11 cellular contexts compared by ENCODE assay signal in genomic region chr19:4389511-4390016, GRCh38. TPM values are rescaled to one million over a fixed set of nuclear protein-coding genes. Genes with fewer than 3 reads are reported as not detected.
DNase-seq lines count a peak whose midpoint lies in the region; TF ChIP-seq lines count a peak whose summit lies in the region.
"Had no signal": no experiment of that assay in that cellular context is flagged by ENCODE, and none has a peak within 500 bp of the region (broad histone marks: within the 10 kb centered on the region; RNA-seq: fewer than 3 reads in every experiment).

No MANE protein-coding gene starts in this region.

- H2BK5ac ChIP-seq in mesenchymal stem cell (ENCODE audit: low read depth, low read length, poor library complexity, severe bottlenecking), result no peak overlapping the region

- peak overlapping the region; percentile 6 for H2AK5ac ChIP-seq in mesenchymal stem cell (ENCODE audit: low read length, severe bottlenecking)

- peak overlapping the region; percentile 18 to 45 for H3K4ac ChIP-seq in mesenchymal stem cell (ENCODE audit: low read depth in 1 of 2, low read length in 2 of 2)

- no peak overlapping the region for H3K4me3 ChIP-seq in HL-60 (replicated peaks; ENCODE audit: insufficient read depth, low read length)
- H3K4me3 ChIP-seq in mesenchymal stem cell (ENCODE audit: insufficient read depth in 1 of 2, low read depth in 1 of 2, low read length in 2 of 2), result peak overlapping the region in 1 of 2 experiments; percentile 62
- peak overlapping the region in 1 of 2 donors; percentile 55 for H3K4me3 ChIP-seq in stomach smooth muscle (ENCODE audit: low read length in 2 of 2)

- H2BK15ac ChIP-seq in mesenchymal stem cell (ENCODE audit: low read depth, poor library complexity, severe bottlenecking), result no peak overlapping the region

- H3K9me3 ChIP-seq in mesenchymal stem cell (ENCODE audit: control insufficient read depth, low read length) (no peaks in the 10 kb centered on the region), stomach smooth muscle (ENCODE audit: control insufficient read depth in 2 of 2, low read length in 2 of 2) (no peaks in the 10 kb centered on the region)

- H2AFZ ChIP-seq in mesenchymal stem cell (ENCODE audit: low read depth, low read length), result no peak overlapping the region

- peak overlapping the region in 1 of 2 experiments; percentile 72 for H3K14ac ChIP-seq in mesenchymal stem cell (ENCODE audit: low read length in 2 of 2)

- peaks cover 67% of the 10 kb centered on the region for H3K4me1 ChIP-seq in mesenchymal stem cell (ENCODE audit: control insufficient read depth, insufficient read depth, low read depth, low read length)
- H3K4me1 ChIP-seq in stomach smooth muscle (ENCODE audit: control insufficient read depth, insufficient read depth, low read length), result peaks cover 48% of the 10 kb centered on the region

- WGBS in mesenchymal stem cell, result 80% methylated on average over 17 of the region's 17 CpGs

- H3K23ac ChIP-seq in mesenchymal stem cell (ENCODE audit: low read length in 2 of 2), result no peak overlapping the region

- H3K79me1 ChIP-seq in mesenchymal stem cell (replicated peaks; ENCODE audit: low read length, poor library complexity, severe bottlenecking), result peaks cover 2% of the 10 kb centered on the region

- peak overlapping the region; percentile 5 for H4K91ac ChIP-seq in mesenchymal stem cell (ENCODE audit: low read length)

- DNase-seq in HL-60 (ENCODE audit: low read depth in 1 of 2, low spot score in 1 of 2) (no peak), mesenchymal stem cell (no peak), NCI-H82 (lab: John Stamatoyannopoulos, UW) (no peak), NCI-H146 (lab: John Stamatoyannopoulos, UW) (no peak), 8988T (no peak), cerebellar cortex (ENCODE audit: low spot score) (no peak)
- DNase-seq: activated CD4-positive, CD25-positive, alpha-beta regulatory T cell treated with anti-CD3 and anti-CD28 coated beads, Interleukin-2, amount 50 U/mL, for 72 hours; NCI-H1048; occipital lobe had no signal

- H3K18ac ChIP-seq in mesenchymal stem cell (ENCODE audit: low read depth in 1 of 2, low read length in 2 of 2), result peak overlapping the region; percentile 56 to 81

- H3K9ac ChIP-seq in mesenchymal stem cell (ENCODE audit: low read length) (peak overlapping the region; percentile 82), stomach smooth muscle (ENCODE audit: low read length in 2 of 2) (peak overlapping the region; percentile 45 to 58)

- H2BK12ac ChIP-seq in mesenchymal stem cell (ENCODE audit: low read length in 2 of 2), result peak overlapping the region in 1 of 2 experiments; percentile 33

- no peak overlapping the region for H3K4me2 ChIP-seq in mesenchymal stem cell (ENCODE audit: low read length, poor library complexity, severe bottlenecking)

- H2BK120ac ChIP-seq in mesenchymal stem cell (ENCODE audit: low read depth, low read length), result no peak overlapping the region

- H3K27ac ChIP-seq in HL-60 (replicated peaks) (peak overlapping the region; percentile 57), cingulate gyrus (ENCODE audit: low read depth, low read length) (peak overlapping the region; percentile 41), mesenchymal stem cell (ENCODE audit: low read length, poor library complexity, severe bottlenecking) (peak overlapping the region; percentile 85), stomach smooth muscle (ENCODE audit: low read length) (peak overlapping the region; percentile 66)

- TF ChIP-seq CTCF in HL-60 (IDR thresholded peaks at IDR 0.05; ENCODE audit: insufficient read depth, low read length), result no peak

- peaks cover 28 to 29% of the 10 kb centered on the region in 2 experiments for H3K36me3 ChIP-seq in mesenchymal stem cell (ENCODE audit: control insufficient read depth in 1 of 2, insufficient read depth in 2 of 2, low read depth in 1 of 2, low read length in 2 of 2)
- peaks cover 2 to 4% of the 10 kb centered on the region in 2 donors for H3K36me3 ChIP-seq in stomach smooth muscle (ENCODE audit: control insufficient read depth in 2 of 2, insufficient read depth in 2 of 2, low read length in 2 of 2)

- peak overlapping the region; percentile 5 for H4K8ac ChIP-seq in mesenchymal stem cell (ENCODE audit: low read length)

- H3K27me3 ChIP-seq in HL-60 (ENCODE audit: insufficient read depth, poor library complexity, severe bottlenecking), result no peaks in the 10 kb centered on the region
- no peaks in the 10 kb centered on the region for H3K27me3 ChIP-seq in mesenchymal stem cell (ENCODE audit: control insufficient read depth in 1 of 2, insufficient read depth in 1 of 2, low read length in 2 of 2)
- no peaks in the 10 kb centered on the region for H3K27me3 ChIP-seq in stomach smooth muscle (ENCODE audit: control insufficient read depth in 1 of 2, insufficient read depth in 2 of 2, low read length in 2 of 2)

RNA-seq across cellular contexts. Expression of gene SH3GL1, which starts 10.8 kb away (rescaled TPM):
- polyA plus RNA-seq in mesenchymal stem cell (2013, experiment 1 of 2), result 108 TPM
- polyA plus RNA-seq in mesenchymal stem cell (2013, experiment 2 of 2), result 106 TPM

RNA-seq across cellular contexts. Expression of gene CHAF1A, which starts 12.9 kb away (rescaled TPM):
- polyA plus RNA-seq in mesenchymal stem cell (2013, experiment 1 of 2), result 7.6 TPM
- polyA plus RNA-seq in mesenchymal stem cell (2013, experiment 2 of 2), result 6.3 TPM

RNA-seq across cellular contexts. Expression of gene MPND, which starts 46.2 kb away (rescaled TPM):
- 6.9 TPM for polyA plus RNA-seq in mesenchymal stem cell (2013, experiment 1 of 2)
- 6.1 TPM for polyA plus RNA-seq in mesenchymal stem cell (2013, experiment 2 of 2)

RNA-seq across cellular contexts. Expression of gene STAP2, which starts 50.9 kb away (rescaled TPM):
- 2.0 TPM for polyA plus RNA-seq in mesenchymal stem cell (2013, experiment 1 of 2)
- 2.5 TPM for polyA plus RNA-seq in mesenchymal stem cell (2013, experiment 2 of 2)
